Comparison of ENCODE assay signal across 18 cellular contexts in the genomic region with DNA sequence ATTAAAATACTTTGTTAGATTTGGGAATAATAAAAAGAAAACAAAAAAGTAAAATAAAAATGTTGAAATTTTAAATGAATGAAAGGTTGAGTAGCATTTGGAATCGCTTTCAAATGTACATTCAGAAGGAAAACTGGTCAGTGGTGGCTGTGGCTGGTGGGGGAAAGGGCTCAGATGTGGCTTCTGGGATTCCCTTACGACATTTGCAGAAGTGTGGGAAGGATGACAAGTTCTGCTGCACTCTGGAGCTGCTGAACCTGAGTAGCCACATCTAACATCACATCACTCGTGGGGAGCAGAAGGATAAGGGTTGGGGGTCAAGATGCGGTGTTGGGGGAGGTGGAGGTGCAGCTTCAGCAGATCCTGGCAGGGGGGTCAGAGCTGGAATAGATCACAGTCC. TPM values are rescaled to one million over a fixed set of nuclear protein-coding genes. Genes with fewer than 3 reads are reported as not detected.
DNase-seq lines count a peak whose midpoint lies in the region; ATAC-seq and TF ChIP-seq lines count a peak whose summit lies in the region.
"Had no signal": no experiment of that assay in that cellular context is flagged by ENCODE, and none has a peak within 500 bp of the region (broad histone marks: within the 10 kb centered on the region; RNA-seq: fewer than 3 reads in every experiment).

No MANE protein-coding gene starts in this region.

- peak overlapping the region; percentile 98 for H4K91ac ChIP-seq in trophoblast cell (ENCODE audit: low read depth, low read length)

- CTCF ChIA-PET in PC-9 (lab: Charles Lee): no interaction called here

- H3K23ac ChIP-seq in trophoblast cell (ENCODE audit: low read length): no peak overlapping the region

- H3K27me3 ChIP-seq in PC-9 (ENCODE audit: insufficient read depth, low read depth) (no peaks in the 10 kb centered on the region), trophoblast cell (ENCODE audit: insufficient read depth, low read length) (no peaks in the 10 kb centered on the region), right atrium auricular region (no peaks in the 10 kb centered on the region)
- H3K27me3 ChIP-seq: BLaER1 had no signal

- H3K4me1 ChIP-seq in PC-9 (replicated peaks; ENCODE audit: insufficient read depth) (peaks cover 35% of the 10 kb centered on the region), trophoblast cell (ENCODE audit: control insufficient read depth in 1 of 2, insufficient read depth in 2 of 2, low read length in 2 of 2) (peaks cover 8% of the 10 kb centered on the region in 2 experiments), right atrium auricular region (no peaks in the 10 kb centered on the region)
- H3K4me1 ChIP-seq: BLaER1 had no signal

- no peaks in the 10 kb centered on the region for H3K9me3 Mint-ChIP-seq in stimulated activated naive CD8-positive, alpha-beta T cell treated with anti-CD3 and anti-CD28 coated beads, Interleukin-15, amount 100 ng/mL, for 72 hours
- H3K9me3 Mint-ChIP-seq: CD14-positive monocyte; CD8-positive, alpha-beta T cell; GM23338 had no signal

- no CpG with 5 or more reads among the region's 4 CpGs for WGBS in trophoblast cell (ENCODE audit: extremely low coverage, insufficient coverage, insufficient read length)

- H4K20me1 ChIP-seq in PC-9 (ENCODE audit: insufficient read depth): no peaks in the 10 kb centered on the region
- H4K20me1 ChIP-seq: BLaER1 had no signal

- H3K9me3 ChIP-seq in PC-9 (ENCODE audit: insufficient read depth, low read depth): peaks cover 5% of the 10 kb centered on the region
- no peaks in the 10 kb centered on the region for H3K9me3 ChIP-seq in trophoblast cell (ENCODE audit: insufficient read depth, low read depth, low read length)
- H3K9me3 ChIP-seq in right atrium auricular region: no peaks in the 10 kb centered on the region
- H3K9me3 ChIP-seq: BLaER1 had no signal

- H4K12ac ChIP-seq in trophoblast cell (ENCODE audit: low read depth, low read length): no peak overlapping the region

- peak overlapping the region; percentile 38 for H3K14ac ChIP-seq in trophoblast cell (ENCODE audit: low read length)

- intact Hi-C loops in PC-9 (cut with micrococcal nuclease; ENCODE audit: unreplicated experiment): no loop called here

- peak overlapping the region; percentile 45 for H2BK12ac ChIP-seq in trophoblast cell (ENCODE audit: low read length)

- H3K4me3 Mint-ChIP-seq in stimulated activated naive CD8-positive, alpha-beta T cell treated with anti-CD3 and anti-CD28 coated beads, Interleukin-15, amount 100 ng/mL, for 72 hours: no peak overlapping the region
- H3K4me3 Mint-ChIP-seq: CD14-positive monocyte; CD8-positive, alpha-beta T cell; GM23338 had no signal

- H3K9me2 ChIP-seq in PC-9 (ENCODE audit: insufficient read depth): no peaks in the 10 kb centered on the region

- peak; percentile 49 for ATAC-seq in stimulated activated naive CD8-positive, alpha-beta T cell treated with anti-CD3 and anti-CD28 coated beads, Interleukin-15, Interleukin-2, amounts not matched to agents 100 U/mL and 50 U/mL, for 24 hours
- no peak for ATAC-seq in stimulated activated naive CD8-positive, alpha-beta T cell treated with anti-CD3 and anti-CD28 coated beads, Interleukin-15, amount 100 ng/mL, for 72 hours
- ATAC-seq: CD8-positive, alpha-beta T cell; GM12878; GM23338 had no signal

- peak overlapping the region; percentile 75 for H2BK5ac ChIP-seq in trophoblast cell (ENCODE audit: low read depth, low read length, poor library complexity)

- H3K36me3 ChIP-seq in PC-9 (ENCODE audit: low read depth): no peaks in the 10 kb centered on the region
- H3K36me3 ChIP-seq in trophoblast cell (ENCODE audit: control insufficient read depth in 1 of 2, insufficient read depth in 2 of 2, low read length in 2 of 2): no peaks in the 10 kb centered on the region
- H3K36me3 ChIP-seq in right atrium auricular region: no peaks in the 10 kb centered on the region
- H3K36me3 ChIP-seq: BLaER1 had no signal

- H3K9ac ChIP-seq in trophoblast cell (ENCODE audit: low read length): no peak overlapping the region
- H3K9ac ChIP-seq: BLaER1 had no signal

- no peak overlapping the region for H3K27ac Mint-ChIP-seq in stimulated activated naive CD8-positive, alpha-beta T cell treated with anti-CD3 and anti-CD28 coated beads, Interleukin-15, amount 100 ng/mL, for 72 hours
- H3K27ac Mint-ChIP-seq: CD8-positive, alpha-beta T cell; GM23338 had no signal

- peak overlapping the region; percentile 89 for H2BK120ac ChIP-seq in trophoblast cell (ENCODE audit: insufficient read depth, low read length, poor library complexity)

- H3K4me3 ChIP-seq in PC-9 (no peak overlapping the region), trophoblast cell (ENCODE audit: low read depth, low read length) (no peak overlapping the region), right atrium auricular region (no peak overlapping the region)
- H3K4me3 ChIP-seq: BLaER1, GM12878, GM23338 had no signal

- H3K4me1 Mint-ChIP-seq in stimulated activated naive CD8-positive, alpha-beta T cell treated with anti-CD3 and anti-CD28 coated beads, Interleukin-15, amount 100 ng/mL, for 72 hours: no peaks in the 10 kb centered on the region

- H3K79me2 ChIP-seq in PC-9 (ENCODE audit: low read depth) (no peaks in the 10 kb centered on the region), trophoblast cell (ENCODE audit: control insufficient read depth, insufficient read depth, low read length, poor library complexity) (no peaks in the 10 kb centered on the region)

- peak overlapping the region; percentile 8 for H3K18ac ChIP-seq in trophoblast cell (ENCODE audit: low read length)

- peaks cover 9% of the 10 kb centered on the region for H3K27me3 Mint-ChIP-seq in stimulated activated naive CD8-positive, alpha-beta T cell treated with anti-CD3 and anti-CD28 coated beads, Interleukin-15, amount 100 ng/mL, for 72 hours

- peaks cover 20% of the 10 kb centered on the region for H3K79me1 ChIP-seq in trophoblast cell (ENCODE audit: low read length)

- BruUV-seq in PC-9 (replicated peaks; lab: Mats Ljungman, UMichigan): no TSS peak

- peak overlapping the region; percentile 1 for H4K8ac ChIP-seq in trophoblast cell (ENCODE audit: low read depth, low read length)

- POLR2A ChIA-PET in PC-9 (lab: Charles Lee; ENCODE audit: unreplicated experiment): interaction anchor here (1.0 kb wide), 1 partner anchor 26 kb away, joined by 16 read pairs; a partner anchor contains a TSS

- H3K4ac ChIP-seq in trophoblast cell (ENCODE audit: low read depth, low read length): peak overlapping the region; percentile 13

- TF ChIP-seq CTCF in PC-9 (conservative IDR thresholded peaks at IDR 0.05): no peak
- no peak for TF ChIP-seq CTCF in right atrium auricular region (IDR thresholded peaks at IDR 0.05)

- peaks cover 4% of the 10 kb centered on the region; the same call in 1 of the 2 replicates for H3F3A ChIP-seq in PC-9 (ENCODE audit: insufficient read depth, low read depth)

- H3K27ac ChIP-seq in PC-9: peak overlapping the region; percentile 1; the same call in 1 of the 2 replicates
- H3K27ac ChIP-seq in trophoblast cell (ENCODE audit: low read depth, low read length): peak overlapping the region; percentile 75
- H3K27ac ChIP-seq in right atrium auricular region: no peak overlapping the region
- H3K27ac ChIP-seq: BLaER1 had no signal

- no peak overlapping the region for H2AFZ ChIP-seq in PC-9
- H2AFZ ChIP-seq in trophoblast cell (ENCODE audit: insufficient read depth, low read length, poor library complexity): no peak overlapping the region
- H2AFZ ChIP-seq: GM23338 had no signal

- no peak for DNase-seq in stimulated activated naive CD8-positive, alpha-beta T cell treated with anti-CD3 and anti-CD28 coated beads, Interleukin-15, Interleukin-2, amounts not matched to agents 100 U/mL and 50 U/mL, for 24 hours
- DNase-seq in stimulated activated naive CD8-positive, alpha-beta T cell treated with anti-CD3 and anti-CD28 coated beads, Interleukin-15, amount 100 ng/mL, for 72 hours: no peak
- DNase-seq in PC-9 (no peak), trophoblast cell (no peak), NCI-H1694 treated with DMSO at 0.1 percent for 48 hours (lab: John Stamatoyannopoulos, UW) (no peak), NCI-H1105 (lab: John Stamatoyannopoulos, UW) (no peak), right atrium auricular region (ENCODE audit: low spot score) (no peak)
- DNase-seq: 8988T; CD8-positive, alpha-beta T cell; DMS 273 treated with DMSO at 0.1 percent for 48 hours; DMS53; DND-41; EL; HCEC 1CT had no signal

- peak overlapping the region; percentile 51 for H2AK5ac ChIP-seq in trophoblast cell (ENCODE audit: low read length)

- peak overlapping the region; percentile 21; the same call in 1 of the 2 replicates for H3K4me2 ChIP-seq in PC-9
- H3K4me2 ChIP-seq in trophoblast cell (ENCODE audit: low read length): no peak overlapping the region
- H3K4me2 ChIP-seq: BLaER1, GM23338 had no signal

RNA-seq across cellular contexts. Expression of a gene that starts 25.6 kb away (rescaled TPM):
- total RNA-seq in PC-9 (2021) (234 and 289 TPM in 2 replicates), right atrium auricular region (100 to 1,000 TPM; 439 to 631 TPM)
- 174 and 186 TPM in 2 replicates for polyA plus RNA-seq in trophoblast cell (2013)

Comparison
In these comparisons a context has a peak if more than half of its experiments do, and no peak if none do; other contexts are left out.
1. H3K27ac ChIP-seq: peak in PC-9 (single experiment) and trophoblast cell (single experiment); none in right atrium auricular region (0 of 2).